8 cellular contexts compared by ENCODE assay signal in genomic region chr7:2698581-2699288, GRCh38. TPM values are rescaled to one million over a fixed set of nuclear protein-coding genes. Genes with fewer than 3 reads are reported as not detected.
DNase-seq lines count a peak whose midpoint lies in the region; ATAC-seq, FAIRE-seq and TF ChIP-seq lines count a peak whose summit lies in the region.

No MANE protein-coding gene starts in this region.

- no peaks in the 10 kb centered on the region for H4K20me1 ChIP-seq in DOHH2 (ENCODE audit: control insufficient read depth, insufficient read depth, low read depth, low read length)

- WGBS in spleen, 5 donors = 30 to 42% (median 39%) methylated on average over 18 of the region's 18 CpGs

- H3K9me2 ChIP-seq in DOHH2 (replicated peaks; ENCODE audit: control insufficient read depth, low read length) = no peaks in the 10 kb centered on the region

- H3K9me3 ChIP-seq in DOHH2 (ENCODE audit: control insufficient read depth, insufficient read depth, low read length) (no peaks in the 10 kb centered on the region), spleen (no peaks in the 10 kb centered on the region)

- H3K27ac ChIP-seq in DOHH2 (ENCODE audit: low read depth, low read length) (peak overlapping the region; percentile 87), spleen (no peak overlapping the region)

- ATAC-seq in GM21423 (IDR thresholded peaks at IDR 0.05; ENCODE audit: unreplicated experiment) = peak; percentile 92

- in situ Hi-C loops in KBM-7 (cut with MboI; ENCODE audit: low pct_unique_long_range_greater_than_20kb, low sequenced_read_pairs) = no loop called here

- H3K27me3 ChIP-seq in DOHH2 (ENCODE audit: control insufficient read depth, low read length) (no peaks in the 10 kb centered on the region), spleen (replicated peaks in 1 of 7) (peaks cover 0 to 24% (median 0%) of the 10 kb centered on the region in 7 donors)

- DNase-seq in KBM-7 (peak; percentile 97), spleen (peak; percentile 82), frontal cortex (ENCODE audit: low spot score in 2 of 2) (no peak), NCI-H82 (lab: John Stamatoyannopoulos, UW) (no peak), NCI-H526 (lab: John Stamatoyannopoulos, UW) (no peak)
- DNase-seq in activated CD4-positive, alpha-beta T cell treated with anti-CD3 and anti-CD28 coated beads, Interleukin-2, amount 50 U/mL, for 4 hours = peak; percentile 24 to 39

- no peak for TF ChIP-seq POLR2A in spleen (IDR thresholded peaks at IDR 0.05)

- H3K4me3 ChIP-seq in DOHH2 (ENCODE audit: low read length) = peak overlapping the region; percentile 65
- peak overlapping the region in 1 of 8 donors; percentile 40 for H3K4me3 ChIP-seq in spleen

- H3K4me2 ChIP-seq in DOHH2 (ENCODE audit: low read length) = peak overlapping the region; percentile 81

- H3K79me2 ChIP-seq in DOHH2 (ENCODE audit: control insufficient read depth, low read length) = no peaks in the 10 kb centered on the region

- H3K4me1 ChIP-seq in DOHH2 (ENCODE audit: control insufficient read depth, low read length) (peaks cover 63% of the 10 kb centered on the region), spleen (peaks cover 0 to 26% (median 12%) of the 10 kb centered on the region in 6 donors)

- H3F3A ChIP-seq in DOHH2 (ENCODE audit: control insufficient read depth, insufficient read depth) = peaks cover 18% of the 10 kb centered on the region

- no peak for FAIRE-seq in frontal cortex (lab: Jason Lieb, UNC)

- TF ChIP-seq CTCF in DOHH2 (IDR thresholded peaks at IDR 0.05; ENCODE audit: low read depth, low read length, poor library complexity, severe bottlenecking) = no peak
- TF ChIP-seq CTCF in spleen (IDR thresholded peaks at IDR 0.05 in 8 of 11, conservative IDR thresholded peaks at IDR 0.05 in 3 of 11) = no peak

- H3K36me3 ChIP-seq in DOHH2 (ENCODE audit: control insufficient read depth, low read length) (no peaks in the 10 kb centered on the region), spleen (no peaks in the 10 kb centered on the region)

- intact Hi-C loops in spleen (cut with DNase I; ENCODE audit: low total_unique reads) = no loop called here

RNA-seq across cellular contexts. Expression of gene AMZ1, which starts 10.7 kb away (rescaled TPM):
- total RNA-seq in spleen (1 to 10 TPM in 6 of 7 donors, under 1 TPM in 1; 0.97 to 3.4 (median 1.9) TPM), frontal cortex (1.6 TPM)
- polyA plus RNA-seq in spleen = 1 to 10 TPM in 1 of 3 donors, under 1 TPM in 2; 0.20 to 1.6 (median 0.57) TPM

Comparison
In these comparisons a context has a peak if more than half of its experiments do, and no peak if none do; other contexts are left out.
1. DNase-seq: peak in KBM-7 (single experiment), activated CD4-positive, alpha-beta T cell treated with anti-CD3 and anti-CD28 coated beads, Interleukin-2, amount 50 U/mL, for 4 hours (2 of 2) and spleen (single experiment); none in frontal cortex (0 of 2), NCI-H82 (single experiment) and NCI-H526 (0 of 2).